ENCODE assay signal across 17 cellular contexts in the genomic region with DNA sequence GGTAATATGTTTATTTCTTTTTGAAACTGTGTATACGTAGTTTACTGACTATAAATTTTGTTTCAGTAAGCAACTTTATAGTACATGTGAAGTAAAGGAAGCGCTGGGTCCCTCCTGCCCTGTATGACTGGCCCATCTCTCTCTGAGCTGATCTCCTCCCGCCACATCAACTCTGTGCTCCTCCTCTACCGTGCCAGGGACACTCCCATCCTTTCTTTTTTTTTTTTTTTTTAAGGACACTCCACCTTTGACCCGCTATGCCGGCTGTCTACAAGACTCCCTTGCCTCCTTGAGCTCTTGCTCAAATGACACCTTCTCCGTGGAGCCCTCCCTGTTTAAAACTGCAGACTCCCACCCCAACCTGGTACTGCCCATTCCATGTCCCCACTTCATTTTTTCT. TPM values are rescaled to one million over a fixed set of nuclear protein-coding genes. Genes with fewer than 3 reads are reported as not detected.
DNase-seq lines count a peak whose midpoint lies in the region; ATAC-seq and TF ChIP-seq lines count a peak whose summit lies in the region.
"Had no signal": no experiment of that assay in that cellular context is flagged by ENCODE, and none has a peak within 500 bp of the region (broad histone marks: within the 10 kb centered on the region; RNA-seq: fewer than 3 reads in every experiment).

No MANE protein-coding gene starts in this region.

- TF ChIP-seq CTCF in glutamatergic neuron (IDR thresholded peaks at IDR 0.05; ENCODE audit: partially characterized antibody, unreplicated experiment): no peak

- peaks cover 34% of the 10 kb centered on the region for H3K36me3 Mint-ChIP-seq in stimulated activated naive CD8-positive, alpha-beta T cell treated with anti-CD3 and anti-CD28 coated beads, Interleukin-15, Interleukin-2, amounts not matched to agents 100 ng/mL and 50 ng/mL, for 24 hours (ENCODE audit: low read depth)
- peaks cover 38% of the 10 kb centered on the region for H3K36me3 Mint-ChIP-seq in effector memory CD8-positive, alpha-beta T cell (ENCODE audit: insufficient read depth)
- H3K36me3 Mint-ChIP-seq in glutamatergic neuron (ENCODE audit: unreplicated experiment): peaks cover 9% of the 10 kb centered on the region

- H3K27ac Mint-ChIP-seq in stimulated activated naive CD8-positive, alpha-beta T cell treated with anti-CD3 and anti-CD28 coated beads, Interleukin-15, Interleukin-2, amounts not matched to agents 100 ng/mL and 50 ng/mL, for 24 hours: peak overlapping the region; percentile 10
- H3K27ac Mint-ChIP-seq in effector memory CD8-positive, alpha-beta T cell: peak overlapping the region; percentile 1 to 87
- H3K27ac Mint-ChIP-seq in glutamatergic neuron (ENCODE audit: unreplicated experiment): no peak overlapping the region

- H3K9me3 Mint-ChIP-seq in stimulated activated naive CD8-positive, alpha-beta T cell treated with anti-CD3 and anti-CD28 coated beads, Interleukin-15, Interleukin-2, amounts not matched to agents 100 ng/mL and 50 ng/mL, for 24 hours: no peaks in the 10 kb centered on the region
- no peaks in the 10 kb centered on the region for H3K9me3 Mint-ChIP-seq in effector memory CD8-positive, alpha-beta T cell
- peaks cover 1% of the 10 kb centered on the region for H3K9me3 Mint-ChIP-seq in glutamatergic neuron (ENCODE audit: unreplicated experiment)

- no peak overlapping the region for H3K4me3 Mint-ChIP-seq in stimulated activated naive CD8-positive, alpha-beta T cell treated with anti-CD3 and anti-CD28 coated beads, Interleukin-15, Interleukin-2, amounts not matched to agents 100 ng/mL and 50 ng/mL, for 24 hours
- peak overlapping the region in 1 of 2 donors; percentile 2 for H3K4me3 Mint-ChIP-seq in effector memory CD8-positive, alpha-beta T cell
- H3K4me3 Mint-ChIP-seq in glutamatergic neuron (ENCODE audit: unreplicated experiment): no peak overlapping the region

- peaks cover 67% of the 10 kb centered on the region for H3K4me1 Mint-ChIP-seq in stimulated activated naive CD8-positive, alpha-beta T cell treated with anti-CD3 and anti-CD28 coated beads, Interleukin-15, Interleukin-2, amounts not matched to agents 100 ng/mL and 50 ng/mL, for 24 hours (ENCODE audit: low read depth)
- peaks cover 50 to 53% of the 10 kb centered on the region in 2 donors for H3K4me1 Mint-ChIP-seq in effector memory CD8-positive, alpha-beta T cell (ENCODE audit: low read depth in 2 of 2)
- H3K4me1 Mint-ChIP-seq in glutamatergic neuron (ENCODE audit: low read depth, unreplicated experiment): peaks cover 5% of the 10 kb centered on the region

- no peaks in the 10 kb centered on the region for H3K27me3 Mint-ChIP-seq in stimulated activated naive CD8-positive, alpha-beta T cell treated with anti-CD3 and anti-CD28 coated beads, Interleukin-15, Interleukin-2, amounts not matched to agents 100 ng/mL and 50 ng/mL, for 24 hours
- no peaks in the 10 kb centered on the region for H3K27me3 Mint-ChIP-seq in effector memory CD8-positive, alpha-beta T cell
- peaks cover 1% of the 10 kb centered on the region for H3K27me3 Mint-ChIP-seq in glutamatergic neuron (ENCODE audit: unreplicated experiment)

- ATAC-seq in stimulated activated naive CD8-positive, alpha-beta T cell treated with anti-CD3 and anti-CD28 coated beads, Interleukin-15, Interleukin-2, amounts not matched to agents 100 U/mL and 50 U/mL, for 24 hours: no peak
- ATAC-seq in effector memory CD8-positive, alpha-beta T cell (replicated peaks): no peak
- no peak for ATAC-seq in GM21390 (IDR thresholded peaks at IDR 0.05; ENCODE audit: unreplicated experiment)

- peak; percentile 6 for DNase-seq in DMS53 (lab: John Stamatoyannopoulos, UW)
- no peak for DNase-seq in DMS53 treated with DMSO at 0.1 percent for 48 hours (lab: John Stamatoyannopoulos, UW; ENCODE audit: unreplicated experiment)
- DNase-seq in stimulated activated naive CD8-positive, alpha-beta T cell treated with anti-CD3 and anti-CD28 coated beads, Interleukin-15, Interleukin-2, amounts not matched to agents 100 U/mL and 50 U/mL, for 24 hours: no peak
- no peak for DNase-seq in effector memory CD8-positive, alpha-beta T cell
- no peak for DNase-seq in glutamatergic neuron
- DNase-seq in NCI-H2227 (lab: John Stamatoyannopoulos, UW; ENCODE audit: unreplicated experiment): no peak
- DNase-seq: activated CD4-positive, alpha-beta T cell treated with anti-CD3 and anti-CD28 coated beads, Interleukin-2, amount 50 U/mL, for 4 hours; brain microvascular endothelial cell; colonic mucosa; COR-L47; hippocampal formation; NCI-H1105; NCI-H2029; NCI-H345; SHP77 treated with DMSO at 0.1 percent for 48 hours had no signal

RNA-seq across cellular contexts. Expression of a gene that starts 35.5 kb away (rescaled TPM):
- total RNA-seq in glutamatergic neuron (ENCODE audit: unreplicated experiment): 6.9 TPM
